ENCODE assay signal across 8 cellular contexts in the genomic region with DNA sequence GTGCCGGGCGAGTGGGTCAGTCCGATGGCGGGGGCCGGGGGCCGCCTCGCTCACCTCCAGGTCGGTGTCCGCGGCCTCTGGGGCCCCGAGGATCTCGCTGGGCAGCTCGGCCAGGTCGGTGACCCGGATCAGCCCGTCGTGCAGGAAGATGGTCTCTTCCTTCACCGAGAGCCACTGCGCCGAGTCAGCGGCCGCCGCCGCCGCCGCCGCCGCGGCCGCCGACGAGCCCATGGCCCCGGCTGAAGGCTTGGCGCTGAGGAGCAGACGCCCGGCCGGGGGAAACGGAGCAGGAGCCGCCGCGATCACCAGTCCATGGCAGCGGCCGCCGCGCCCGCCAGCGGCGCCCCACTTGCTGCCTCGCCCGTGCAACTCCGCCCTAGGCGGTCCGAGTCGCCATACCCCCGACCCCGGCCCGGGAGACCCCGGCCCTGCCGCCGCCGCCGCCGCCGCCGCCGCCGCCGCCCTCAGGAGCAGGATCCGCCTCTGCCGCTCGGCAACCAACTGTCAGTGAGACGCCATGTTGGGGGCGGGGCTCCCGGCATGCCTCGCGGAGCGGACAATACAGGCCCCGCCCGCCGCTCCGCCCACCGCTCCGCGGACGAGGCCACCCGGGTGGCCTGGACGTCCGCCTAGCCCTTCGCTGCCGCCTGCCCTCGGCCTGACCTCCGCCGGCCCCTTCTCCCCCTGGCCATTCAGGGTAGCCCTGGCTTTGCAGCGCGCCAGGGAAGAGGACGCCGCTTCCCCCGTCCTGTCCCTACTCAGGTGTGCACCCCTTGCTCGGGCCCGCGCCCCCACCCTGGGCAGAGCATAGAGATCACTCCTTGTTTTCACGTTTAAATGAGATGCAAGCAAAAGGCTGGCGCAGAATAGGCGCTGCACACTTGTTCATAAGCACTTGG. TPM values are rescaled to one million over a fixed set of nuclear protein-coding genes. Genes with fewer than 3 reads are reported as not detected.
A peak's percentile ranks its signal among the peaks of the same experiment; 100 is the strongest.
DNase-seq lines count a peak whose midpoint lies in the region; ATAC-seq and TF ChIP-seq lines count a peak whose summit lies in the region.

A gene with protein sequence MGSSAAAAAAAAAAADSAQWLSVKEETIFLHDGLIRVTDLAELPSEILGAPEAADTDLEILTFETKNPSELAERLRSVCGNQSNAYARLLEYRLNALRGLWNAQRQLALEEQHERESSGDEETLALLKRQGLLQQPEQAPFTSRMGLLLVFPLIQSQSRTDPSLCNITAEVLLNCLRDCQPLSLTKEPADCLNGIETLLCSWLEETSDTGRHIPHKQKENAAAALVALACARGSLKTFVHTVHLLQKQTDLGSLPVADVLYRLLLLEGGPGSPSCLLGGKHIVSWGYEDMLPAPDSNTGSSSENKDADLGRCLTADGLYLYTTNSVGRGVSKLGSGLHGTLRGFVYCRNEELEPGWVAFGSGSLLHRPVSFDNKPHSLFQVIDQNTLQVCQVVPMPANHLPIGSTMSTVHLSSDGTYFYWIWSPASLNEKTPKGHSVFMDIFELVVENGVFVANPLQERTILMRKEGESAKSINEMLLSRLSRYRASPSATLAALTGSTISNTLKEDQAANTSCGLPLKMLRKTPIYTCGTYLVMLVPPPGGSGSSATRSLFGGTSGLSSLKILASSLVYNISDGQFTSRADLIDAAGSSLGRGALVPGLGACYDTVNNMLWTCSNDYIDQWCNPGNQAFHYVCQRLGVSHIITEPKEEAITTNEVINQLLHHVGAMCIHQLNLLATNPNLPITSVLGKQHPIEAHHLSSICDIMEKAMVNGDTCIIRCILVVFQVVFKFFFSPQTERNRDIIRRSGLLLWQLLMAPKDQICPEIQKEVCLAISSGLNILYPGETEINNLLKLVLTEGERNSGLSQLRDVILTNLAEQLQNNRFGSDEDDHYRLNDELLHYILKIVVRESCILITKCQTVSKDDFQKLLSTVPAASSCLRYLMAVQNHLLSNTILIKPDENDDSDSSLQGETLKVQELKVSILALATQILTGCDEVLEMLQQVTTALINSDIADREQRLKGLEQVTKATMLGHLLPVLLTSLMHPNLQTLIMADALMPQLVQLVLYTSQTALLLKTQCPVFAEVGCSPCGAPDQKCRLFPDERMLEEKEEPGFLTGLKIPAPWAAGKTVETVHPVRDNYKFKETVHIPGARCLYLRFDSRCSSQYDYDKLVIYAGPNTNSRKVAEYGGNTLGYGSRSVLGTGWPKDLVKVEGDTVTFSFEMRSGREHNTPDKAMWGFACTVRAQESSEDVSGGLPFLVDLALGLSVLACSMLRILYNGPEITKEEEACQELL (N-terminal part only) (minus strand): TSS at position 534 of the 899 bp plus-strand sequence. CDS start 303 bp downstream, at position 231.

- CTCF ChIA-PET in CD8-positive, alpha-beta T cell (lab: Charles Lee): no interaction called here

- POLR2A ChIA-PET in CD8-positive, alpha-beta T cell (lab: Charles Lee): no interaction called here

- H3K9me3 Mint-ChIP-seq in CD8-positive, alpha-beta T cell: no peaks in the 10 kb centered on the region

- H3K4me1 ChIP-seq in CD8-positive, alpha-beta T cell (ENCODE audit: insufficient read depth, low read length): peaks cover 13% of the 10 kb centered on the region

- TF ChIP-seq CTCF in CD8-positive, alpha-beta T cell (IDR thresholded peaks at IDR 0.05): no peak

- no peaks in the 10 kb centered on the region for H3K36me3 ChIP-seq in CD8-positive, alpha-beta T cell (ENCODE audit: insufficient read depth, low read length)

- peak within 1 kb of the TSS; percentile 43 for H3K27ac ChIP-seq in CD8-positive, alpha-beta T cell (ENCODE audit: low read depth, low read length)

- H3K27me3 Mint-ChIP-seq in CD8-positive, alpha-beta T cell (ENCODE audit: low read depth): no peaks in the 10 kb centered on the region

- H3K4me1 Mint-ChIP-seq in CD8-positive, alpha-beta T cell (ENCODE audit: low read depth): peaks cover 24% of the 10 kb centered on the region

- peak; percentile 98 for ATAC-seq in CD8-positive, alpha-beta T cell
- ATAC-seq in GM19467 (IDR thresholded peaks at IDR 0.05; ENCODE audit: unreplicated experiment): peak; percentile 88

- peak within 1 kb of the TSS; percentile 83 for H3K4me3 ChIP-seq in CD8-positive, alpha-beta T cell (ENCODE audit: low read depth, low read length)

- H3K27me3 ChIP-seq in CD8-positive, alpha-beta T cell (ENCODE audit: insufficient read depth, low read length): no peaks in the 10 kb centered on the region

- intact Hi-C loops in CD8-positive, alpha-beta T cell (cut with DNase I, micrococcal nuclease): loop anchor here (1.0 to 10.0 kb wide), 11 partner anchors 27 to 1585 kb away; a partner anchor contains a TSS

- peaks cover 8% of the 10 kb centered on the region for H3K36me3 Mint-ChIP-seq in CD8-positive, alpha-beta T cell

- no peaks in the 10 kb centered on the region for H3K9me3 ChIP-seq in CD8-positive, alpha-beta T cell (ENCODE audit: low read length)

- peak within 1 kb of the TSS; percentile 88 for H3K27ac Mint-ChIP-seq in CD8-positive, alpha-beta T cell

- H3K4me3 Mint-ChIP-seq in CD8-positive, alpha-beta T cell: peak within 1 kb of the TSS; percentile 95

- peak; percentile 77 to 96 (median 93) for DNase-seq in CD8-positive, alpha-beta T cell
- DNase-seq in HS-27A (ENCODE audit: low read depth) (peak; percentile 52), medulla oblongata (ENCODE audit: extremely low spot score) (peak; percentile 95)
- DNase-seq in NK-92 treated with Interleukin-12 subunit alpha and Interleukin-12 subunit beta, amount 100 ng/mL, for 24 hours (lab: John Stamatoyannopoulos, UW): peak; percentile 86
- peak; percentile 97 for DNase-seq in activated CD8-positive, alpha-beta memory T cell treated with anti-CD3 and anti-CD28 coated beads for 24 hours
- DNase-seq in effector CD8-positive, alpha-beta T cell (lab: John Stamatoyannopoulos, UW): peak; percentile 86
- peak; percentile 84 to 99 (median 87) for DNase-seq in stimulated activated CD4-positive, alpha-beta T cell treated with anti-CD3 and anti-CD28 coated beads, TNF-alpha, amount 100 ng/mL, for 48 hours (ENCODE audit: low read depth in 3 of 3)

RNA-seq across cellular contexts. Expression of the gene that starts here (rescaled TPM):
- 10 to 100 TPM; 31.8 to 39.6 TPM for total RNA-seq in CD8-positive, alpha-beta T cell

Comparison
In these comparisons a context has a peak if more than half of its experiments do, and no peak if none do; other contexts are left out.
1. Peak in every context shown above with its lines: DNase-seq, ATAC-seq, H3K4me3 ChIP-seq and H3K27ac ChIP-seq.